ENCODE assay signal across 12 cellular contexts in genomic region chr3:51668756-51669155, GRCh38. TPM values are rescaled to one million over a fixed set of nuclear protein-coding genes. Genes with fewer than 3 reads are reported as not detected.
DNase-seq lines count a peak whose midpoint lies in the region; ATAC-seq, FAIRE-seq and TF ChIP-seq lines count a peak whose summit lies in the region.
"Had no signal": no experiment of that assay in that cellular context is flagged by ENCODE, and none has a peak within 500 bp of the region (broad histone marks: within the 10 kb centered on the region; RNA-seq: fewer than 3 reads in every experiment).

No MANE protein-coding gene starts in this region.

- no peak overlapping the region for H2AFZ ChIP-seq in trophoblast cell (ENCODE audit: insufficient read depth, low read length, poor library complexity)

- H4K8ac ChIP-seq in trophoblast cell (ENCODE audit: low read depth, low read length) = no peak overlapping the region

- H3K4me3 Mint-ChIP-seq in activated T-helper 2 cell treated with anti-CD3 and anti-CD28 coated beads, Interferon-gamma antibody, Interleukin-2, Interleukin-4, amounts not matched to agents 10 μg/mL and 5 μg/mL and 100 μg/mL, durations not matched to agents 14 hours and 24 hours and 36 hours (ENCODE audit: low read depth) = no peak overlapping the region

- H3K23ac ChIP-seq in trophoblast cell (ENCODE audit: low read length) = no peak overlapping the region

- peaks cover 39% of the 10 kb centered on the region for H3K4me1 Mint-ChIP-seq in activated T-helper 2 cell treated with anti-CD3 and anti-CD28 coated beads, Interferon-gamma antibody, Interleukin-2, Interleukin-4, amounts not matched to agents 10 μg/mL and 5 μg/mL and 100 μg/mL, durations not matched to agents 14 hours and 24 hours and 36 hours (ENCODE audit: low read depth)

- ATAC-seq in GM21717 (IDR thresholded peaks at IDR 0.05; ENCODE audit: unreplicated experiment) = no peak

- H3K14ac ChIP-seq in trophoblast cell (ENCODE audit: low read length) = no peak overlapping the region

- intact Hi-C loops in activated T-helper 2 cell treated with anti-CD3 and anti-CD28 coated beads, Interferon-gamma antibody, Interleukin-2, Interleukin-4, amounts not matched to agents 10 μg/mL and 5 μg/mL and 100 μg/mL, durations not matched to agents 14 hours and 24 hours and 36 hours (cut with micrococcal nuclease) = loop anchor here (1.0 kb wide), 2 partner anchors 129 to 166 kb away; no protein-coding TSS in a partner anchor

- H3K4me1 ChIP-seq in mesodermal cell (ENCODE audit: control insufficient read depth, insufficient read depth, low read length, poor library complexity, severe bottlenecking) (peaks cover 18% of the 10 kb centered on the region), trophoblast cell (ENCODE audit: control insufficient read depth in 1 of 2, insufficient read depth in 2 of 2, low read length in 2 of 2) (peaks cover 10 to 12% of the 10 kb centered on the region in 2 experiments)

- H3K9ac ChIP-seq in trophoblast cell (ENCODE audit: low read length) = no peak overlapping the region
- H3K9ac ChIP-seq: KMS-11 had no signal

- H2BK120ac ChIP-seq in trophoblast cell (ENCODE audit: insufficient read depth, low read length, poor library complexity) = no peak overlapping the region

- H3K36me3 ChIP-seq in mesodermal cell (ENCODE audit: control insufficient read depth, insufficient read depth, low read length) = peaks cover 16% of the 10 kb centered on the region
- H3K36me3 ChIP-seq in trophoblast cell (ENCODE audit: control insufficient read depth in 1 of 2, insufficient read depth in 2 of 2, low read length in 2 of 2) = peaks cover 0 to 6% of the 10 kb centered on the region in 2 experiments
- H3K36me3 ChIP-seq: SJCRH30, vagina had no signal

- no peak overlapping the region for H2AK5ac ChIP-seq in trophoblast cell (ENCODE audit: low read length)

- H3K27ac ChIP-seq in mesodermal cell (ENCODE audit: low read depth, low read length, severe bottlenecking) = peak overlapping the region; percentile 29
- no peak overlapping the region for H3K27ac ChIP-seq in trophoblast cell (ENCODE audit: low read depth, low read length)
- H3K27ac ChIP-seq: foreskin keratinocyte, KMS-11, SJCRH30, vagina had no signal

- DNase-seq in AG08396 (ENCODE audit: low spot score) (peak; percentile 72), GM12891 (ENCODE audit: insufficient read length, low spot score) (no peak), trophoblast cell (no peak), GF-D8 (lab: John Stamatoyannopoulos, UW) (no peak), NCI-H748 treated with DMSO at 0.1 percent for 48 hours (lab: John Stamatoyannopoulos, UW) (no peak)
- no peak for DNase-seq in activated T-helper 2 cell treated with anti-CD3 and anti-CD28 coated beads, Interferon-gamma antibody, Interleukin-2, Interleukin-4, amounts not matched to agents 10 μg/mL and 5 μg/mL and 100 μg/mL, durations not matched to agents 14 hours and 24 hours and 36 hours (ENCODE audit: low spot score)

- no peak overlapping the region for H2BK12ac ChIP-seq in trophoblast cell (ENCODE audit: low read length)

- H3K4ac ChIP-seq in trophoblast cell (ENCODE audit: low read depth, low read length) = no peak overlapping the region

- no peaks in the 10 kb centered on the region for H3K27me3 ChIP-seq in trophoblast cell (ENCODE audit: insufficient read depth, low read length)
- H3K27me3 ChIP-seq: foreskin keratinocyte, SJCRH30, vagina had no signal

- H2BK5ac ChIP-seq in trophoblast cell (ENCODE audit: low read depth, low read length, poor library complexity) = no peak overlapping the region

- no peak for TF ChIP-seq POLR2A in GM12891 (IDR thresholded peaks at IDR 0.05; ENCODE audit: low read depth, low read length)

- H3K9me3 Mint-ChIP-seq in activated T-helper 2 cell treated with anti-CD3 and anti-CD28 coated beads, Interferon-gamma antibody, Interleukin-2, Interleukin-4, amounts not matched to agents 10 μg/mL and 5 μg/mL and 100 μg/mL, durations not matched to agents 14 hours and 24 hours and 36 hours = no peaks in the 10 kb centered on the region

- no peaks in the 10 kb centered on the region for H3K9me3 ChIP-seq in mesodermal cell (ENCODE audit: control insufficient read depth, low read length)
- H3K9me3 ChIP-seq in trophoblast cell (ENCODE audit: insufficient read depth, low read depth, low read length) = no peaks in the 10 kb centered on the region
- H3K9me3 ChIP-seq: SJCRH30, vagina had no signal

- no peak overlapping the region for H4K91ac ChIP-seq in trophoblast cell (ENCODE audit: low read depth, low read length)

- peak overlapping the region; percentile 67 for H3K27ac Mint-ChIP-seq in activated T-helper 2 cell treated with anti-CD3 and anti-CD28 coated beads, Interferon-gamma antibody, Interleukin-2, Interleukin-4, amounts not matched to agents 10 μg/mL and 5 μg/mL and 100 μg/mL, durations not matched to agents 14 hours and 24 hours and 36 hours

- peaks cover 7% of the 10 kb centered on the region for H3K79me2 ChIP-seq in trophoblast cell (ENCODE audit: control insufficient read depth, insufficient read depth, low read length, poor library complexity)

- peaks cover 6% of the 10 kb centered on the region for H3K36me3 Mint-ChIP-seq in activated T-helper 2 cell treated with anti-CD3 and anti-CD28 coated beads, Interferon-gamma antibody, Interleukin-2, Interleukin-4, amounts not matched to agents 10 μg/mL and 5 μg/mL and 100 μg/mL, durations not matched to agents 14 hours and 24 hours and 36 hours (ENCODE audit: low read depth)

- no peak overlapping the region for H3K4me2 ChIP-seq in trophoblast cell (ENCODE audit: low read length)
- H3K4me2 ChIP-seq: KMS-11 had no signal

- H3K27me3 Mint-ChIP-seq in activated T-helper 2 cell treated with anti-CD3 and anti-CD28 coated beads, Interferon-gamma antibody, Interleukin-2, Interleukin-4, amounts not matched to agents 10 μg/mL and 5 μg/mL and 100 μg/mL, durations not matched to agents 14 hours and 24 hours and 36 hours (ENCODE audit: low read depth) = no peaks in the 10 kb centered on the region

- H3K79me1 ChIP-seq in trophoblast cell (ENCODE audit: low read length) = peaks cover 10% of the 10 kb centered on the region

- WGBS in mesodermal cell (ENCODE audit: insufficient coverage in 2 of 2), 2 experiments = no CpG with 5 or more reads among the region's 1 CpG
- WGBS in trophoblast cell (ENCODE audit: extremely low coverage, insufficient coverage, insufficient read length) = no CpG with 5 or more reads among the region's 1 CpG

- H4K12ac ChIP-seq in trophoblast cell (ENCODE audit: low read depth, low read length) = no peak overlapping the region

- H3K4me3 ChIP-seq in mesodermal cell (ENCODE audit: extremely low read depth, insufficient read depth, low read length, poor library complexity, severe bottlenecking) (no peak overlapping the region), trophoblast cell (ENCODE audit: low read depth, low read length) (no peak overlapping the region)
- H3K4me3 ChIP-seq: SJCRH30, vagina had no signal

- H3K18ac ChIP-seq in trophoblast cell (ENCODE audit: low read length) = no peak overlapping the region

- FAIRE-seq in GM12891 (lab: Jason Lieb, UNC) = peak; percentile 16

TF ChIP-seq in GM12891, 5 proteins besides CTCF, POLR2A, EP300 and RAD21:
- TF ChIP-seq TAF1 (IDR thresholded peaks at IDR 0.05; ENCODE audit: low read depth, low read length) = no peak
- no peak for TF ChIP-seq PAX5 (IDR thresholded peaks at IDR 0.05; ENCODE audit: insufficient read depth, low read length, severe bottlenecking)
- TF ChIP-seq SPI1 (IDR thresholded peaks at IDR 0.05; ENCODE audit: low read depth, low read length) = no peak
- TF ChIP-seq POU2F2 (IDR thresholded peaks at IDR 0.05; ENCODE audit: low read depth, low read length) = no peak
TF ChIP-seq in GM12891: peak in this region for 0.

RNA-seq across cellular contexts. Expression of gene TEX264, which starts 2.3 kb away (rescaled TPM):
- 30.0 TPM for polyA plus RNA-seq in GM12891 (2012; ENCODE audit: low read depth, missing spikeins)
- total RNA-seq in activated T-helper 2 cell treated with anti-CD3 and anti-CD28 coated beads, Interferon-gamma antibody, Interleukin-2, Interleukin-4, amounts not matched to agents 10 μg/mL and 5 μg/mL and 100 μg/mL, durations not matched to agents 14 hours and 24 hours and 36 hours = 43.1 TPM in 2 replicates
- polyA plus RNA-seq in mesodermal cell (2013, experiment 1 of 2) = 27.8 TPM
- polyA plus RNA-seq in mesodermal cell (2013, experiment 2 of 2) = 18.6 TPM
- polyA plus RNA-seq in trophoblast cell (2013) = 19.2 and 21.4 TPM in 2 replicates

RNA-seq across cellular contexts. Expression of gene GRM2, which starts 38.1 kb away (rescaled TPM):
- polyA plus RNA-seq in GM12891 (2012; ENCODE audit: low read depth, missing spikeins) = 0.06 TPM
- total RNA-seq in activated T-helper 2 cell treated with anti-CD3 and anti-CD28 coated beads, Interferon-gamma antibody, Interleukin-2, Interleukin-4, amounts not matched to agents 10 μg/mL and 5 μg/mL and 100 μg/mL, durations not matched to agents 14 hours and 24 hours and 36 hours = 0.23 and 0.27 TPM in 2 replicates
- polyA plus RNA-seq in mesodermal cell (2013, experiment 1 of 2) = 2.6 TPM
- 1.1 TPM for polyA plus RNA-seq in mesodermal cell (2013, experiment 2 of 2)
- 0.11 and 0.16 TPM in 2 replicates for polyA plus RNA-seq in trophoblast cell (2013)
- total RNA-seq: foreskin keratinocyte, vagina had no signal
